Comparison of ENCODE assay signal across 1 cellular context in genomic region chr1:156456625-156457465, GRCh38.
TF ChIP-seq lines count a peak whose summit lies in the region.

No MANE protein-coding gene starts in this region.

TF ChIP-seq in HepG2, 621 proteins besides CTCF, POLR2A, EP300 and RAD21 (continued from another document and continues in another):
- peak; percentile 76 for TF ChIP-seq ARID4A (CRISPR knock-in tag; IDR thresholded peaks at IDR 0.05; ENCODE audit: borderline replicate concordance)
- TF ChIP-seq THAP11 (CRISPR knock-in tag; IDR thresholded peaks at IDR 0.05), result peak; percentile 52; the same call in 1 of the 2 replicates
- TF ChIP-seq ZNF282 (IDR thresholded peaks at IDR 0.05; ENCODE audit: partially characterized antibody), result no peak
- no peak for TF ChIP-seq IRF9 (CRISPR knock-in tag; IDR thresholded peaks at IDR 0.05; ENCODE audit: borderline replicate concordance)
- no peak for TF ChIP-seq GTF3A (CRISPR knock-in tag; conservative IDR thresholded peaks at IDR 0.05)
- no peak; the same call in 1 of the 2 replicates for TF ChIP-seq MIXL1 (CRISPR knock-in tag; IDR thresholded peaks at IDR 0.05)
- peak; percentile 92 for TF ChIP-seq FOXC1 (CRISPR knock-in tag; IDR thresholded peaks at IDR 0.05; ENCODE audit: borderline replicate concordance)
- peak; percentile 39; the same call in 1 of the 2 replicates for TF ChIP-seq TOPORS (CRISPR knock-in tag; IDR thresholded peaks at IDR 0.05)
- peak; percentile 73 for TF ChIP-seq TAF1 (CRISPR knock-in tag; IDR thresholded peaks at IDR 0.05)
- TF ChIP-seq ZBTB20 (CRISPR knock-in tag; IDR thresholded peaks at IDR 0.05; ENCODE audit: borderline replicate concordance, low read depth), result no peak
- no peak for TF ChIP-seq ZNF549 (CRISPR knock-in tag; IDR thresholded peaks at IDR 0.05)
- no peak for TF ChIP-seq NAIF1 (CRISPR knock-in tag; IDR thresholded peaks at IDR 0.05; ENCODE audit: borderline replicate concordance)
- peak; percentile 69; the same call in 1 of the 2 replicates for TF ChIP-seq RXRA (CRISPR knock-in tag; IDR thresholded peaks at IDR 0.05)
- no peak for TF ChIP-seq KMT2A (CRISPR knock-in tag; IDR thresholded peaks at IDR 0.05)
- peak; percentile 57 for TF ChIP-seq ZNF883 (CRISPR knock-in tag; IDR thresholded peaks at IDR 0.05; ENCODE audit: not compliant biosample characterization)
- peak; percentile 44; the same call in 1 of the 2 replicates for TF ChIP-seq ZNF264 (CRISPR knock-in tag; IDR thresholded peaks at IDR 0.05)
- 0 out of 2 replicates have a peak, but pooled peaks have one; percentile 18 for TF ChIP-seq ZFAT (CRISPR knock-in tag; conservative IDR thresholded peaks at IDR 0.05)
- no peak; the same call in 1 of the 2 replicates for TF ChIP-seq SNAPC4 (CRISPR knock-in tag; IDR thresholded peaks at IDR 0.05)
- peak; percentile 74 for TF ChIP-seq ZNF142 (CRISPR knock-in tag; IDR thresholded peaks at IDR 0.05)
- TF ChIP-seq RFX3 (CRISPR knock-in tag; IDR thresholded peaks at IDR 0.05), result no peak
- no peak for TF ChIP-seq ZNF296 (CRISPR knock-in tag; conservative IDR thresholded peaks at IDR 0.05)
- no peak for TF ChIP-seq CHD2 (IDR thresholded peaks at IDR 0.05; ENCODE audit: low read depth, low read length)
- 0 out of 2 replicates have a peak, but pooled peaks have one; percentile 51 for TF ChIP-seq ZNF276 (CRISPR knock-in tag; IDR thresholded peaks at IDR 0.05; ENCODE audit: low read depth)
- 0 out of 2 replicates have a peak, but pooled peaks have one; percentile 58 for TF ChIP-seq ZNF543 (CRISPR knock-in tag; IDR thresholded peaks at IDR 0.05)
- no peak for TF ChIP-seq TBP (CRISPR knock-in tag; IDR thresholded peaks at IDR 0.05)
- TF ChIP-seq ZNF563 (CRISPR knock-in tag; IDR thresholded peaks at IDR 0.05), result 0 out of 2 replicates have a peak, but pooled peaks have one; percentile 14
- 0 out of 2 replicates have a peak, but pooled peaks have one; percentile 20 for TF ChIP-seq EEA1 (CRISPR knock-in tag; IDR thresholded peaks at IDR 0.05; ENCODE audit: borderline replicate concordance)
- TF ChIP-seq MLX (CRISPR knock-in tag; IDR thresholded peaks at IDR 0.05), result peak; percentile 65
- TF ChIP-seq POGK (CRISPR knock-in tag; conservative IDR thresholded peaks at IDR 0.05), result 0 out of 2 replicates have a peak, but pooled peaks have one; percentile 71
